Comparison of ENCODE assay signal across 19 cellular contexts in genomic region chr2:29174937-29175336, GRCh38. TPM values are rescaled to one million over a fixed set of nuclear protein-coding genes. Genes with fewer than 3 reads are reported as not detected.
DNase-seq lines count a peak whose midpoint lies in the region; ATAC-seq and TF ChIP-seq lines count a peak whose summit lies in the region.
"Had no signal": no experiment of that assay in that cellular context is flagged by ENCODE, and none has a peak within 500 bp of the region (broad histone marks: within the 10 kb centered on the region; RNA-seq: fewer than 3 reads in every experiment).

No MANE protein-coding gene starts in this region.

- H3K36me3 ChIP-seq in NT2/D1 (ENCODE audit: insufficient read depth, insufficient read length, low read length) (no peaks in the 10 kb centered on the region), neural progenitor cell (no peaks in the 10 kb centered on the region)

- TF ChIP-seq POLR2A in NB4 (IDR thresholded peaks at IDR 0.05; ENCODE audit: extremely low read depth, insufficient read length) (no peak), lower leg skin (IDR thresholded peaks at IDR 0.05) (no peak)

- no peak for ATAC-seq in activated CD8-positive, alpha-beta T cell treated with anti-CD3 and anti-CD28 coated beads for 36 hours
- ATAC-seq in activated CD8-positive, alpha-beta T cell treated with anti-CD3 and anti-CD28 coated beads, Interleukin-2, amount 10 ng/mL, durations not matched to agents 7 days and 5 days, result no peak
- no peak for ATAC-seq in GM18873 (IDR thresholded peaks at IDR 0.05; ENCODE audit: low FRiP score, unreplicated experiment)
- ATAC-seq: A549, HepG2, Panc1 had no signal

- H3K4me3 ChIP-seq in NB4 (ENCODE audit: low read depth, low read length) (no peak overlapping the region), NT2/D1 (ENCODE audit: insufficient read length, low read depth) (no peak overlapping the region), neural progenitor cell (no peak overlapping the region), lower leg skin (ENCODE audit: low read depth, poor library complexity, severe bottlenecking) (no peak overlapping the region)
- H3K4me3 ChIP-seq: A549, MG63 had no signal

- H3K27me3 Mint-ChIP-seq in activated CD8-positive, alpha-beta T cell treated with anti-CD3 and anti-CD28 coated beads for 36 hours, result no peaks in the 10 kb centered on the region
- no peaks in the 10 kb centered on the region for H3K27me3 Mint-ChIP-seq in activated CD8-positive, alpha-beta T cell treated with anti-CD3 and anti-CD28 coated beads, Interleukin-2, amount 10 ng/mL, durations not matched to agents 7 days and 5 days (ENCODE audit: low read depth)
- H3K27me3 Mint-ChIP-seq in neural progenitor cell (ENCODE audit: insufficient read depth, low read depth) (no peaks in the 10 kb centered on the region), mesothelial cell of epicardium (ENCODE audit: low read depth) (no peaks in the 10 kb centered on the region)

- H3F3A ChIP-seq in neural progenitor cell (ENCODE audit: low read depth), result peaks cover 19% of the 10 kb centered on the region

- no peaks in the 10 kb centered on the region for H3K9me3 Mint-ChIP-seq in activated CD8-positive, alpha-beta T cell treated with anti-CD3 and anti-CD28 coated beads for 36 hours
- H3K9me3 Mint-ChIP-seq in activated CD8-positive, alpha-beta T cell treated with anti-CD3 and anti-CD28 coated beads, Interleukin-2, amount 10 ng/mL, durations not matched to agents 7 days and 5 days (ENCODE audit: insufficient read depth), result no peaks in the 10 kb centered on the region
- H3K9me3 Mint-ChIP-seq in neural progenitor cell (peaks cover 1% of the 10 kb centered on the region), mesothelial cell of epicardium (peaks cover 7% of the 10 kb centered on the region)

- H3K27me3 ChIP-seq in NT2/D1 (ENCODE audit: insufficient read depth, insufficient read length) (peaks cover 35% of the 10 kb centered on the region), neural progenitor cell (no peaks in the 10 kb centered on the region)
- H3K27me3 ChIP-seq: MG63 had no signal

- peaks cover 20% of the 10 kb centered on the region for H3K36me3 Mint-ChIP-seq in activated CD8-positive, alpha-beta T cell treated with anti-CD3 and anti-CD28 coated beads for 36 hours (ENCODE audit: low read depth)
- H3K36me3 Mint-ChIP-seq in activated CD8-positive, alpha-beta T cell treated with anti-CD3 and anti-CD28 coated beads, Interleukin-2, amount 10 ng/mL, durations not matched to agents 7 days and 5 days (ENCODE audit: low read depth), result peaks cover 11% of the 10 kb centered on the region
- H3K36me3 Mint-ChIP-seq in neural progenitor cell (peaks cover 8% of the 10 kb centered on the region), mesothelial cell of epicardium (peaks cover 44% of the 10 kb centered on the region)

- no peaks in the 10 kb centered on the region for H3K4me1 ChIP-seq in NT2/D1 (ENCODE audit: insufficient read depth, insufficient read length)
- peaks cover 15% of the 10 kb centered on the region for H3K4me1 ChIP-seq in neural progenitor cell
- H3K4me1 ChIP-seq: A549 had no signal

- intact Hi-C loops in activated CD8-positive, alpha-beta T cell treated with anti-CD3 and anti-CD28 coated beads for 36 hours (cut with micrococcal nuclease), result no loop called here
- intact Hi-C loops in lower leg skin (cut with DNase I; ENCODE audit: low total_unique reads), result no loop called here

- 45 to 47% methylated on average over 2 of the region's 2 CpGs for WGBS in lower leg skin, 2 donors

- no peak overlapping the region for H2AFZ ChIP-seq in neural progenitor cell (replicated peaks)

- no peak overlapping the region for H3K4me3 Mint-ChIP-seq in activated CD8-positive, alpha-beta T cell treated with anti-CD3 and anti-CD28 coated beads for 36 hours
- H3K4me3 Mint-ChIP-seq in activated CD8-positive, alpha-beta T cell treated with anti-CD3 and anti-CD28 coated beads, Interleukin-2, amount 10 ng/mL, durations not matched to agents 7 days and 5 days, result no peak overlapping the region
- H3K4me3 Mint-ChIP-seq in neural progenitor cell (no peak overlapping the region), mesothelial cell of epicardium (no peak overlapping the region)

- H3K9ac ChIP-seq in NT2/D1 (ENCODE audit: insufficient read length, low read depth), result no peak overlapping the region
- H3K9ac ChIP-seq in neural progenitor cell, result no peak overlapping the region

- H3K9me3 ChIP-seq in NT2/D1 (ENCODE audit: insufficient read depth, low read length) (no peaks in the 10 kb centered on the region), neural progenitor cell (ENCODE audit: low read depth) (peaks cover 12% of the 10 kb centered on the region)
- H3K9me3 ChIP-seq: A549, MG63 had no signal

- no peak overlapping the region for H3K27ac ChIP-seq in neural progenitor cell
- H3K27ac ChIP-seq: A549 had no signal

- H3K79me2 ChIP-seq in neural progenitor cell (ENCODE audit: low read depth), result no peaks in the 10 kb centered on the region

- H3K27ac Mint-ChIP-seq in activated CD8-positive, alpha-beta T cell treated with anti-CD3 and anti-CD28 coated beads for 36 hours, result peak overlapping the region; percentile 22
- no peak overlapping the region for H3K27ac Mint-ChIP-seq in activated CD8-positive, alpha-beta T cell treated with anti-CD3 and anti-CD28 coated beads, Interleukin-2, amount 10 ng/mL, durations not matched to agents 7 days and 5 days
- H3K27ac Mint-ChIP-seq in neural progenitor cell (no peak overlapping the region), mesothelial cell of epicardium (no peak overlapping the region)

- no peak for DNase-seq in activated CD8-positive, alpha-beta T cell treated with anti-CD3 and anti-CD28 coated beads for 36 hours
- no peak for DNase-seq in activated CD8-positive, alpha-beta T cell treated with anti-CD3 and anti-CD28 coated beads, Interleukin-2, amount 10 ng/mL, durations not matched to agents 7 days and 5 days
- peak; percentile 16 for DNase-seq in NB4 (ENCODE audit: low read depth)
- DNase-seq in NT2/D1 (ENCODE audit: low read depth, low spot score), result peak; percentile 15
- DNase-seq in neural progenitor cell (ENCODE audit: low spot score), result peak; percentile 10
- DNase-seq in mesothelial cell of epicardium (ENCODE audit: low spot score in 2 of 2, unreplicated experiment in 2 of 2), result no peak
- no peak for DNase-seq in lower leg skin (ENCODE audit: low spot score in 2 of 2)
- DNase-seq: C1 segment of cervical spinal cord, DMS 273 treated with DMSO at 0.1 percent for 48 hours, KG1, MG63, NCI-H1105 treated with DMSO at 0.1 percent for 48 hours, NCI-H187 treated with DMSO at 0.1 percent for 48 hours, NCI-H226, T-helper 9 cell had no signal

- TF ChIP-seq CTCF in activated CD8-positive, alpha-beta T cell treated with anti-CD3 and anti-CD28 coated beads for 36 hours (IDR thresholded peaks at IDR 0.05), result no peak
- TF ChIP-seq CTCF in NB4 (IDR thresholded peaks at IDR 0.05; ENCODE audit: low read depth, low read length), result no peak
- TF ChIP-seq CTCF in neural progenitor cell (IDR thresholded peaks at IDR 0.05), result no peak
- TF ChIP-seq CTCF in mesothelial cell of epicardium (IDR thresholded peaks at IDR 0.05; ENCODE audit: unreplicated experiment), result no peak
- no peak for TF ChIP-seq CTCF in lower leg skin (IDR thresholded peaks at IDR 0.05)

- no peak overlapping the region for H3K4me2 ChIP-seq in neural progenitor cell
- H3K4me2 ChIP-seq: A549 had no signal

- CTCF ChIA-PET in activated CD8-positive, alpha-beta T cell treated with anti-CD3 and anti-CD28 coated beads for 36 hours (lab: Charles Lee), result no interaction called here
- CTCF ChIA-PET in activated CD8-positive, alpha-beta T cell treated with anti-CD3 and anti-CD28 coated beads, Interleukin-2, amount 10 ng/mL, durations not matched to agents 7 days and 5 days (lab: Charles Lee), result no interaction called here

- POLR2A ChIA-PET in activated CD8-positive, alpha-beta T cell treated with anti-CD3 and anti-CD28 coated beads for 36 hours (lab: Charles Lee), result no interaction called here
- POLR2A ChIA-PET in activated CD8-positive, alpha-beta T cell treated with anti-CD3 and anti-CD28 coated beads, Interleukin-2, amount 10 ng/mL, durations not matched to agents 7 days and 5 days (lab: Charles Lee), result no interaction called here

- H3K4me1 Mint-ChIP-seq in activated CD8-positive, alpha-beta T cell treated with anti-CD3 and anti-CD28 coated beads for 36 hours (ENCODE audit: low read depth), result peaks cover 5% of the 10 kb centered on the region
- no peaks in the 10 kb centered on the region for H3K4me1 Mint-ChIP-seq in activated CD8-positive, alpha-beta T cell treated with anti-CD3 and anti-CD28 coated beads, Interleukin-2, amount 10 ng/mL, durations not matched to agents 7 days and 5 days (ENCODE audit: low read depth)
- H3K4me1 Mint-ChIP-seq in neural progenitor cell (peaks cover 5% of the 10 kb centered on the region), mesothelial cell of epicardium (no peaks in the 10 kb centered on the region)

- no peaks in the 10 kb centered on the region for H4K20me1 ChIP-seq in neural progenitor cell (ENCODE audit: low read depth)

RNA-seq across cellular contexts. Expression of gene CLIP4, which starts 59.7 kb away (rescaled TPM):
- total RNA-seq in activated CD8-positive, alpha-beta T cell treated with anti-CD3 and anti-CD28 coated beads for 36 hours, result 10 to 100 TPM; 25.3 to 28.3 TPM
- 10 to 100 TPM; 20.1 to 21.9 TPM for total RNA-seq in activated CD8-positive, alpha-beta T cell treated with anti-CD3 and anti-CD28 coated beads, Interleukin-2, amount 10 ng/mL, durations not matched to agents 7 days and 5 days
- total RNA-seq in neural progenitor cell (ENCODE audit: low replicate concordance) (1.5 and 2.1 TPM in 2 replicates), mesothelial cell of epicardium (28.7 to 31.7 TPM (median 28.8 TPM) in 3 replicates), lower leg skin (10 to 100 TPM; 50.6 to 82.2 (median 58.1) TPM)

Comparison
In these comparisons a context has a peak if more than half of its experiments do, and no peak if none do; other contexts are left out.
1. DNase-seq: peak in NB4 (single experiment), NT2/D1 (single experiment) and neural progenitor cell (single experiment); none in activated CD8-positive, alpha-beta T cell treated with anti-CD3 and anti-CD28 coated beads for 36 hours (single experiment), activated CD8-positive, alpha-beta T cell treated with anti-CD3 and anti-CD28 coated beads, Interleukin-2, amount 10 ng/mL, durations not matched to agents 7 days and 5 days (single experiment), mesothelial cell of epicardium (0 of 2) and lower leg skin (0 of 2).